In genomic region chr11:43984039-43984438, GRCh38 we compare ENCODE assay signal across 29 cellular contexts. TPM values are rescaled to one million over a fixed set of nuclear protein-coding genes. Genes with fewer than 3 reads are reported as not detected.
"Had no signal": no experiment of that assay in that cellular context is flagged by ENCODE, and none has a peak within 500 bp of the region (broad histone marks: within the 10 kb centered on the region; RNA-seq: fewer than 3 reads in every experiment).

No MANE protein-coding gene starts in this region.

- DNase-seq: activated B cell treated with CpG ODN at 0.5 μM for 24 hours; activated CD4-positive, alpha-beta T cell treated with anti-CD3 and anti-CD28 coated beads for 1 hour; activated CD4-positive, alpha-beta T cell treated with anti-CD3 and anti-CD28 coated beads, Interleukin-2, amount 10 ng/mL, durations not matched to agents 24 days and 14 days; activated CD4-positive, alpha-beta T cell treated with anti-CD3 and anti-CD28 coated beads, Interleukin-2, amount 50 U/mL, for 48 hours; activated CD8-positive, alpha-beta memory T cell treated with anti-CD3 and anti-CD28 coated beads, Interleukin-2, amount 10 ng/mL, durations not matched to agents 7 days and 5 days; activated effector memory CD4-positive, alpha-beta T cell treated with Interleukin-2 at 50 U/mL for 16 hours; activated naive CD4-positive, alpha-beta T cell; activated T-cell treated with anti-CD3 and anti-CD28 coated beads, Interleukin-2, amount 50 U/mL, for 24 hours; aorta; KG1; NCI-H1092; NCI-H1417; NCI-H2029; NCI-H2107; NCI-H2171 treated with DMSO at 0.1 percent for 48 hours; NCI-H226; NCI-H526; NCI-H774; RPMI8226; T-cell; T-helper 2 cell; T1000 had no signal

- H3K27ac Mint-ChIP-seq: activated B cell treated with CpG ODN at 0.5 μM for 24 hours; activated CD4-positive, alpha-beta T cell treated with anti-CD3 and anti-CD28 coated beads, Interleukin-2, amount 10 ng/mL, durations not matched to agents 24 days and 14 days; activated CD8-positive, alpha-beta memory T cell treated with anti-CD3 and anti-CD28 coated beads, Interleukin-2, amount 10 ng/mL, durations not matched to agents 7 days and 5 days; activated naive CD4-positive, alpha-beta T cell treated with anti-CD3 and anti-CD28 coated beads, Interleukin-2, amount 50 U/mL, for 24 hours; activated T-cell treated with anti-CD3 and anti-CD28 coated beads, Interleukin-2, amount 50 U/mL, for 24 hours; activated T-helper 1 cell treated with anti-CD3 and anti-CD28 coated beads, Interleukin-12 subunit alpha, Interleukin-12 subunit beta, Interleukin-2, Interleukin-4 antibody, amounts not matched to agents 30 ng/mL and 10 ng/mL and 1 ng/mL, durations not matched to agents 14 hours and 24 hours and 36 hours; T-cell had no signal

- ATAC-seq: activated CD8-positive, alpha-beta memory T cell treated with anti-CD3 and anti-CD28 coated beads, Interleukin-2, amount 10 ng/mL, durations not matched to agents 7 days and 5 days; Right ventricle myocardium inferior; T-cell had no signal

- H3K4me3 Mint-ChIP-seq: activated B cell treated with CpG ODN at 0.5 μM for 24 hours; activated CD4-positive, alpha-beta T cell treated with anti-CD3 and anti-CD28 coated beads, Interleukin-2, amount 10 ng/mL, durations not matched to agents 24 days and 14 days; activated CD8-positive, alpha-beta memory T cell treated with anti-CD3 and anti-CD28 coated beads, Interleukin-2, amount 10 ng/mL, durations not matched to agents 7 days and 5 days; activated naive CD4-positive, alpha-beta T cell treated with anti-CD3 and anti-CD28 coated beads, Interleukin-2, amount 50 U/mL, for 24 hours; activated T-cell treated with anti-CD3 and anti-CD28 coated beads, Interleukin-2, amount 50 U/mL, for 24 hours; activated T-helper 1 cell treated with anti-CD3 and anti-CD28 coated beads, Interleukin-12 subunit alpha, Interleukin-12 subunit beta, Interleukin-2, Interleukin-4 antibody, amounts not matched to agents 30 ng/mL and 10 ng/mL and 1 ng/mL, durations not matched to agents 14 hours and 24 hours and 36 hours; T-cell had no signal

- H3K9me3 ChIP-seq: breast epithelium had no signal

- H3K9me3 Mint-ChIP-seq: activated B cell treated with CpG ODN at 0.5 μM for 24 hours; activated CD4-positive, alpha-beta T cell treated with anti-CD3 and anti-CD28 coated beads, Interleukin-2, amount 10 ng/mL, durations not matched to agents 24 days and 14 days; activated naive CD4-positive, alpha-beta T cell treated with anti-CD3 and anti-CD28 coated beads, Interleukin-2, amount 50 U/mL, for 24 hours; activated T-cell treated with anti-CD3 and anti-CD28 coated beads, Interleukin-2, amount 50 U/mL, for 24 hours; activated T-helper 1 cell treated with anti-CD3 and anti-CD28 coated beads, Interleukin-12 subunit alpha, Interleukin-12 subunit beta, Interleukin-2, Interleukin-4 antibody, amounts not matched to agents 30 ng/mL and 10 ng/mL and 1 ng/mL, durations not matched to agents 14 hours and 24 hours and 36 hours; T-cell had no signal

- H3K27ac ChIP-seq: SK-N-MC had no signal

- H3K4me1 Mint-ChIP-seq: activated B cell treated with CpG ODN at 0.5 μM for 24 hours; activated CD4-positive, alpha-beta T cell treated with anti-CD3 and anti-CD28 coated beads, Interleukin-2, amount 10 ng/mL, durations not matched to agents 24 days and 14 days; activated CD8-positive, alpha-beta memory T cell treated with anti-CD3 and anti-CD28 coated beads, Interleukin-2, amount 10 ng/mL, durations not matched to agents 7 days and 5 days; activated naive CD4-positive, alpha-beta T cell treated with anti-CD3 and anti-CD28 coated beads, Interleukin-2, amount 50 U/mL, for 24 hours; T-cell had no signal

- H3K36me3 Mint-ChIP-seq: activated CD8-positive, alpha-beta memory T cell treated with anti-CD3 and anti-CD28 coated beads, Interleukin-2, amount 10 ng/mL, durations not matched to agents 7 days and 5 days; activated naive CD4-positive, alpha-beta T cell treated with anti-CD3 and anti-CD28 coated beads, Interleukin-2, amount 50 U/mL, for 24 hours; T-cell had no signal

- H3K4me3 ChIP-seq: breast epithelium, SK-N-MC had no signal

- H3K36me3 ChIP-seq: breast epithelium had no signal

RNA-seq across cellular contexts. Expression of gene C11orf96, which starts 41.6 kb away (rescaled TPM):
- total RNA-seq: activated B cell treated with CpG ODN at 0.5 μM for 24 hours, LHCN-M2, OCI-LY7 had no signal
